ENCODE assay signal across 1 cellular context in genomic region chr3:10116138-10116460, GRCh38.
TF ChIP-seq lines count a peak whose summit lies in the region.

No MANE protein-coding gene starts in this region.

TF ChIP-seq in K562, 482 proteins besides CTCF, POLR2A, EP300 and RAD21:
- TF ChIP-seq ZNF217 (CRISPR knock-in tag; IDR thresholded peaks at IDR 0.05) (no peak), SP2 (IDR thresholded peaks at IDR 0.05; ENCODE audit: extremely low read depth, low read depth, low read length, poor library complexity, severe bottlenecking) (peak; percentile 14), THAP12 (CRISPR knock-in tag; IDR thresholded peaks at IDR 0.05) (0 out of 2 replicates have a peak, but pooled peaks have one; percentile 29), ZNF511 (CRISPR knock-in tag; IDR thresholded peaks at IDR 0.05) (no peak), TFAP4 (CRISPR knock-in tag; IDR thresholded peaks at IDR 0.05; ENCODE audit: borderline replicate concordance) (no peak), VEZF1 (CRISPR knock-in tag; IDR thresholded peaks at IDR 0.05) (peak; percentile 21; the same call in 1 of the 2 replicates), ZNF785 (CRISPR knock-in tag; IDR thresholded peaks at IDR 0.05) (no peak), RNF2 (IDR thresholded peaks at IDR 0.05) (no peak), KDM1A (IDR thresholded peaks at IDR 0.05) (no peak), ZNF263 (CRISPR knock-in tag; IDR thresholded peaks at IDR 0.05; ENCODE audit: borderline replicate concordance) (0 out of 2 replicates have a peak, but pooled peaks have one; percentile 5), ETV1 (tag; conservative IDR thresholded peaks at IDR 0.05; ENCODE audit: low read depth) (peak; percentile 67), STAG1 (CRISPR knock-in tag; IDR thresholded peaks at IDR 0.05; ENCODE audit: borderline replicate concordance) (no peak), SMAD1 (IDR thresholded peaks at IDR 0.05; ENCODE audit: low read depth, low read length, partially characterized antibody) (no peak), CHD1 (IDR thresholded peaks at IDR 0.05; ENCODE audit: low read length) (peak; percentile 74), CREM (IDR thresholded peaks at IDR 0.05; ENCODE audit: low read depth) (peak; percentile 39; the same call in 1 of the 2 replicates), ZBTB40 (IDR thresholded peaks at IDR 0.05) (peak; percentile 45; the same call in 1 of the 2 replicates), ZBTB40 (CRISPR knock-in tag; IDR thresholded peaks at IDR 0.05) (no peak), ARID4B (CRISPR knock-in tag; IDR thresholded peaks at IDR 0.05) (0 out of 2 replicates have a peak, but pooled peaks have one; percentile 45), TRIM25 (IDR thresholded peaks at IDR 0.05; ENCODE audit: borderline replicate concordance) (0 out of 2 replicates have a peak, but pooled peaks have one; percentile 36), ARID1B (IDR thresholded peaks at IDR 0.05) (peak; percentile 22; the same call in 1 of the 2 replicates), ZNF57 (CRISPR knock-in tag; IDR thresholded peaks at IDR 0.05) (no peak)
